In genomic region chr2:225042800-225043167, GRCh38 we compare ENCODE assay signal across 8 cellular contexts. TPM values are rescaled to one million over a fixed set of nuclear protein-coding genes. Genes with fewer than 3 reads are reported as not detected.
DNase-seq lines count a peak whose midpoint lies in the region; ATAC-seq, FAIRE-seq and TF ChIP-seq lines count a peak whose summit lies in the region.

No MANE protein-coding gene starts in this region.

- H3K4me1 ChIP-seq in astrocyte (ENCODE audit: insufficient read depth, low read length) (peaks cover 9% of the 10 kb centered on the region), upper lobe of left lung (peaks cover 0 to 24% (median 5%) of the 10 kb centered on the region in 4 donors)

- H3K27ac ChIP-seq in astrocyte (ENCODE audit: low read depth, low read length): no peak overlapping the region
- peak overlapping the region in 1 of 4 donors; percentile 68 for H3K27ac ChIP-seq in upper lobe of left lung

- H3K79me2 ChIP-seq in astrocyte (ENCODE audit: insufficient read depth, low read length): peaks cover 43% of the 10 kb centered on the region

- peaks cover 12 to 18% of the 10 kb centered on the region in 2 donors for H3K36me3 Mint-ChIP-seq in activated naive CD4-positive, alpha-beta T cell treated with anti-CD3 and anti-CD28 coated beads, Interleukin-2, amount 50 U/mL, for 72 hours
- H3K36me3 Mint-ChIP-seq in astrocyte (ENCODE audit: low read depth, unreplicated experiment): no peaks in the 10 kb centered on the region
- H3K36me3 Mint-ChIP-seq in memory B cell: no peaks in the 10 kb centered on the region

- TF ChIP-seq EP300 in upper lobe of left lung (IDR thresholded peaks at IDR 0.05): no peak

- H3K4me3 Mint-ChIP-seq in astrocyte (ENCODE audit: unreplicated experiment) (peak overlapping the region; percentile 86), memory B cell (peak overlapping the region; percentile 74)

- TF ChIP-seq POLR2A in upper lobe of left lung (IDR thresholded peaks at IDR 0.05): no peak

- no peak for TF ChIP-seq CTCF in astrocyte (IDR thresholded peaks at IDR 0.05; ENCODE audit: insufficient read depth, low read depth, low read length)
- TF ChIP-seq CTCF in upper lobe of left lung (IDR thresholded peaks at IDR 0.05): no peak

- peak; percentile 14 for DNase-seq in activated naive CD4-positive, alpha-beta T cell treated with anti-CD3 and anti-CD28 coated beads, Interleukin-2, amount 50 U/mL, for 16 hours
- DNase-seq in activated naive CD4-positive, alpha-beta T cell treated with anti-CD3 and anti-CD28 coated beads, Interleukin-2, amount 50 U/mL, for 72 hours (ENCODE audit: low spot score in 2 of 2): no peak
- DNase-seq in astrocyte (ENCODE audit: low read depth): no peak
- DNase-seq in memory B cell (ENCODE audit: low spot score in 2 of 2): no peak
- DNase-seq in upper lobe of left lung: no peak
- DNase-seq in Kasumi-1 (lab: John Stamatoyannopoulos, UW): no peak

- H3K9ac ChIP-seq in astrocyte (ENCODE audit: low read length): peak overlapping the region; percentile 80

- H3K27me3 Mint-ChIP-seq in astrocyte (ENCODE audit: low read depth, unreplicated experiment) (peaks cover 62% of the 10 kb centered on the region), memory B cell (no peaks in the 10 kb centered on the region)

- ATAC-seq in activated naive CD4-positive, alpha-beta T cell treated with anti-CD3 and anti-CD28 coated beads, Interleukin-2, amount 50 U/mL, for 72 hours: no peak
- no peak for ATAC-seq in memory B cell (ENCODE audit: low read depth)
- no peak for ATAC-seq in upper lobe of left lung (ENCODE audit: low FRiP score in 2 of 2)
- no peak for ATAC-seq in HG02588 (IDR thresholded peaks at IDR 0.05; ENCODE audit: unreplicated experiment)
- no peak for ATAC-seq in HG02884 (IDR thresholded peaks at IDR 0.05; ENCODE audit: unreplicated experiment)

- peaks cover 26% of the 10 kb centered on the region for H4K20me1 ChIP-seq in astrocyte (ENCODE audit: insufficient read depth, low read length)

- H3K4me3 ChIP-seq in astrocyte (ENCODE audit: insufficient read depth, low read depth, low read length): peak overlapping the region; percentile 58
- H3K4me3 ChIP-seq in upper lobe of left lung: peak overlapping the region in 3 of 4 donors; percentile 57 to 78 (median 64)

- H3K4me1 Mint-ChIP-seq in astrocyte (ENCODE audit: low read depth, unreplicated experiment): peaks cover 9% of the 10 kb centered on the region
- H3K4me1 Mint-ChIP-seq in memory B cell: peaks cover 36% of the 10 kb centered on the region

- peak overlapping the region; percentile 48 for H2AFZ ChIP-seq in astrocyte (ENCODE audit: low read depth, low read length)

- H3K27me3 ChIP-seq in astrocyte (ENCODE audit: insufficient read depth, low read length) (no peaks in the 10 kb centered on the region), upper lobe of left lung (peaks cover 0 to 7% (median 2%) of the 10 kb centered on the region in 4 donors)

- H3K9me3 Mint-ChIP-seq in activated naive CD4-positive, alpha-beta T cell treated with anti-CD3 and anti-CD28 coated beads, Interleukin-2, amount 50 U/mL, for 72 hours: no peaks in the 10 kb centered on the region
- H3K9me3 Mint-ChIP-seq in astrocyte (ENCODE audit: unreplicated experiment): no peaks in the 10 kb centered on the region
- no peaks in the 10 kb centered on the region for H3K9me3 Mint-ChIP-seq in memory B cell

- H3K9me3 ChIP-seq in astrocyte (ENCODE audit: insufficient read depth, low read depth, low read length) (no peaks in the 10 kb centered on the region), upper lobe of left lung (no peaks in the 10 kb centered on the region)

- FAIRE-seq in astrocyte (lab: Jason Lieb, UNC): no peak

- peak overlapping the region in 1 of 2 donors; percentile 98 for H3K27ac Mint-ChIP-seq in activated naive CD4-positive, alpha-beta T cell treated with anti-CD3 and anti-CD28 coated beads, Interleukin-2, amount 50 U/mL, for 72 hours
- H3K27ac Mint-ChIP-seq in astrocyte (ENCODE audit: unreplicated experiment) (no peak overlapping the region), memory B cell (no peak overlapping the region)

- WGBS in upper lobe of left lung, 2 donors: 22 to 62% methylated on average over 4 to 12 of the region's 13 CpGs

- H3K4me2 ChIP-seq in astrocyte (ENCODE audit: low read length): peak overlapping the region; percentile 90

- H3K36me3 ChIP-seq in astrocyte (ENCODE audit: insufficient read depth, low read length): no peaks in the 10 kb centered on the region
- no peaks in the 10 kb centered on the region for H3K36me3 ChIP-seq in upper lobe of left lung

RNA-seq across cellular contexts. Expression of gene DOCK10, which starts 0.5 kb away (rescaled TPM):
- 100 to 1,000 TPM; 173 to 197 TPM for total RNA-seq in activated naive CD4-positive, alpha-beta T cell treated with anti-CD3 and anti-CD28 coated beads, Interleukin-2, amount 50 U/mL, for 72 hours
- 6.3 and 7.7 TPM in 2 replicates for total RNA-seq in astrocyte
- total RNA-seq in upper lobe of left lung: 100 to 1,000 TPM in 1 of 6 donors, 10 to 100 TPM in 5; 17.6 to 127 (median 39.9) TPM
